Comparison of ENCODE assay signal across 18 cellular contexts in genomic region chr3:73683706-73684105, GRCh38.
"Had no signal": no experiment of that assay in that cellular context is flagged by ENCODE, and none has a peak within 500 bp of the region (broad histone marks: within the 10 kb centered on the region; RNA-seq: fewer than 3 reads in every experiment).

No MANE protein-coding gene starts in this region.

- H3K27ac ChIP-seq: thyroid gland, uterus had no signal

- H3K27me3 ChIP-seq: thyroid gland, uterus had no signal

- FAIRE-seq: astrocyte, bronchial epithelial cell had no signal

- H3K36me3 ChIP-seq: thyroid gland, uterus had no signal

- H3K4me3 ChIP-seq: lung, thyroid gland, uterus had no signal

- DNase-seq: activated CD4-positive, alpha-beta T cell treated with anti-CD3 and anti-CD28 coated beads for 1 hour; activated CD8-positive, alpha-beta memory T cell treated with anti-CD3 and anti-CD28 coated beads for 24 hours; activated CD8-positive, alpha-beta memory T cell treated with anti-CD3 and anti-CD28 coated beads, Interleukin-2, amount 50 U/mL, for 48 hours; activated effector memory CD4-positive, alpha-beta T cell treated with Interleukin-2 at 50 U/mL for 16 hours; activated T-cell treated with anti-CD3 and anti-CD28 coated beads, Interleukin-2, amount 50 U/mL, for 48 hours; cerebellar nuclear complex; cortex of kidney; islet precursor cell; nephron progenitor cell; stimulated activated CD4-positive, alpha-beta T cell treated with anti-CD3 and anti-CD28 coated beads, Interleukin-12 subunit alpha, Interleukin-12 subunit beta, amount 100 ng/mL, for 4 hours; stimulated activated CD4-positive, alpha-beta T cell treated with anti-CD3 and anti-CD28 coated beads, Interleukin-1b, Interleukin-23, amount 100 ng/mL, for 48 hours; stimulated activated CD8-positive, alpha-beta memory T cell treated with anti-CD3 and anti-CD28 coated beads, Interleukin-4, amount 100 ng/mL, for 48 hours; stimulated activated naive CD4-positive, alpha-beta T cell treated with Interleukin-2 at 50 U/mL for 16 hours; thyroid gland; uterus had no signal

- H3K4me1 ChIP-seq: thyroid gland had no signal

- H3K9me3 ChIP-seq: thyroid gland, uterus had no signal
